Comparison of ENCODE assay signal across 19 cellular contexts in genomic region chr3:3509665-3510064, GRCh38.
"Had no signal": no experiment of that assay in that cellular context is flagged by ENCODE, and none has a peak within 500 bp of the region (broad histone marks: within the 10 kb centered on the region; RNA-seq: fewer than 3 reads in every experiment).

No MANE protein-coding gene starts in this region.

- H3K9me3 ChIP-seq: MG63 had no signal

- H3K4me3 ChIP-seq: MG63 had no signal

- H3K36me3 ChIP-seq: MG63 had no signal

- H3K27me3 ChIP-seq: MG63 had no signal

- H3K27ac ChIP-seq: RWPE1 had no signal

- DNase-seq: IMR-90, Karpas-422, KG1, MG63, NCI-H1092, NCI-H1105 treated with DMSO at 0.1 percent for 48 hours, NCI-H1417 treated with DMSO at 0.1 percent for 48 hours, NCI-H146, NCI-H1694 treated with DMSO at 0.1 percent for 48 hours, NCI-H1930, NCI-H2081, NCI-H2107, NCI-H2227 treated with DMSO at 0.1 percent for 48 hours, NCI-H524, NCI-H526 treated with DMSO at 0.1 percent for 48 hours, NCI-H748 treated with DMSO at 0.1 percent for 48 hours, PC-3, SHP77 had no signal
